Comparison of ENCODE assay signal across 28 cellular contexts in the genomic region with DNA sequence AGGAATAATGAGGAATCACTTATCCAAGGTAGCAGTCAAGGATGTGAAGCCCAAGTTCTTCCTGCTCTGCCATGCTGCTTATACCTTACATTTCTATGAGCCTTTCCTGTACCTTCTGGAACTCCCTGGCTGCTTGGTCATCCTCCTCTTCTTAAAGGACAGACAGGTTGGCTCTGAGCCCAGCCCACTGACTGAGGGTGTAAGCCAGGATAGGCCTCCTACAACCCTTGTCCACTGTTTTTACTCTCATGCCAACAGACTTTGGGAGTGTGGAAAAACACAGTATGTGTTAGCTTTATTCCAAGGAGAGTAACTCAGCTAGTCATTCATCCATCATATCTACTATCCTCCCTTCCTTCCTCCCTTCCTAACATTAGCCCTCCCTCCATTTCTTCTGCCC. TPM values are rescaled to one million over a fixed set of nuclear protein-coding genes. Genes with fewer than 3 reads are reported as not detected.
DNase-seq lines count a peak whose midpoint lies in the region; ATAC-seq and TF ChIP-seq lines count a peak whose summit lies in the region.
"Had no signal": no experiment of that assay in that cellular context is flagged by ENCODE, and none has a peak within 500 bp of the region (broad histone marks: within the 10 kb centered on the region; RNA-seq: fewer than 3 reads in every experiment).

No MANE protein-coding gene starts in this region.

- peak overlapping the region; percentile 11 for H2AFZ ChIP-seq in ACC112 (ENCODE audit: low read length, unreplicated experiment)

- no peak for ATAC-seq in GM18907 (IDR thresholded peaks at IDR 0.05; ENCODE audit: unreplicated experiment)
- ATAC-seq: left lobe of liver; naive thymus-derived CD4-positive, alpha-beta T cell; pancreas had no signal

- no peaks in the 10 kb centered on the region for H3K79me2 ChIP-seq in ACC112 (ENCODE audit: control insufficient read depth, insufficient read depth, low read length, unreplicated experiment)

- H3K9me3 ChIP-seq in esophagus squamous epithelium (no peaks in the 10 kb centered on the region), stomach (no peaks in the 10 kb centered on the region)
- H3K9me3 ChIP-seq: BLaER1 treated with 17β-estradiol and CSF1 and Interleukin-3, amounts not matched to agents 10 nM and 100 nM; Caco-2; pancreas; right lobe of liver had no signal

- H3K27ac ChIP-seq in ACC112 (ENCODE audit: low read depth, low read length) (no peak overlapping the region), esophagus squamous epithelium (peak overlapping the region in 3 of 4 donors; percentile 38 to 42 (median 41)), stomach (peak overlapping the region in 3 of 5 donors; percentile 30 to 44 (median 34))
- H3K27ac ChIP-seq: BLaER1 treated with 17β-estradiol and CSF1 and Interleukin-3, amounts not matched to agents 10 nM and 100 nM; pancreas; right lobe of liver; WERI-Rb-1 had no signal

- TF ChIP-seq CTCF in esophagus squamous epithelium (IDR thresholded peaks at IDR 0.05): no peak
- no peak for TF ChIP-seq CTCF in stomach (IDR thresholded peaks at IDR 0.05)

- H3K36me3 ChIP-seq in ACC112 (ENCODE audit: insufficient read depth, low read length) (no peaks in the 10 kb centered on the region), esophagus squamous epithelium (no peaks in the 10 kb centered on the region), stomach (peaks cover 0 to 11% (median 0%) of the 10 kb centered on the region in 4 donors)
- H3K36me3 ChIP-seq: BLaER1 treated with 17β-estradiol and CSF1 and Interleukin-3, amounts not matched to agents 10 nM and 100 nM; pancreas; right lobe of liver; WERI-Rb-1 had no signal

- no peak for TF ChIP-seq EP300 in stomach (IDR thresholded peaks at IDR 0.05)

- DNase-seq in RPMI7951 (ENCODE audit: low read depth) (peak; percentile 70), esophagus squamous epithelium (lab: John Stamatoyannopoulos, UW) (no peak), stomach (no peak), DMS153 (lab: John Stamatoyannopoulos, UW) (no peak), AG08395 (ENCODE audit: low spot score) (no peak), NOMO-1 treated with dmso at 0.1 percent for 144 hours (lab: John Stamatoyannopoulos, UW; ENCODE audit: unreplicated experiment) (no peak)
- DNase-seq: ACHN; activated CD4-positive, alpha-beta T cell treated with anti-CD3 and anti-CD28 coated beads, Interleukin-2, amount 10 ng/mL, durations not matched to agents 7 days and 5 days; activated naive CD4-positive, alpha-beta T cell treated with anti-CD3 and anti-CD28 coated beads for 36 hours; amygdala; Caco-2; central memory CD4-positive, alpha-beta T cell; DND-41; foreskin fibroblast; GOT3; KG1; naive thymus-derived CD4-positive, alpha-beta T cell; NCI-H69; pancreas; right lobe of liver; stimulated activated CD4-positive, alpha-beta T cell treated with anti-CD3 and anti-CD28 coated beads, Interleukin-4, amount 100 ng/mL, for 4 hours; stimulated activated naive CD4-positive, alpha-beta T cell treated with Interleukin-2 at 50 U/mL for 16 hours; WERI-Rb-1 had no signal

- no peak for TF ChIP-seq POLR2A in esophagus squamous epithelium (IDR thresholded peaks at IDR 0.05)
- no peak for TF ChIP-seq POLR2A in stomach (IDR thresholded peaks at IDR 0.05)

- H3K4me1 ChIP-seq in ACC112 (ENCODE audit: control insufficient read depth, insufficient read depth, low read length, unreplicated experiment) (peaks cover 6% of the 10 kb centered on the region), esophagus squamous epithelium (peaks cover 0 to 71% (median 32%) of the 10 kb centered on the region in 3 donors), stomach (peaks cover 8 to 61% (median 35%) of the 10 kb centered on the region in 4 donors)
- H3K4me1 ChIP-seq: pancreas, right lobe of liver had no signal

- H3K27me3 ChIP-seq in ACC112 (ENCODE audit: insufficient read depth, low read length): no peaks in the 10 kb centered on the region
- H3K27me3 ChIP-seq in esophagus squamous epithelium: no peaks in the 10 kb centered on the region
- no peaks in the 10 kb centered on the region for H3K27me3 ChIP-seq in stomach
- H3K27me3 ChIP-seq: BLaER1 treated with 17β-estradiol and CSF1 and Interleukin-3, amounts not matched to agents 10 nM and 100 nM; pancreas; right lobe of liver had no signal

- H3K4me3 ChIP-seq in ACC112 (ENCODE audit: low read depth, low read length): no peak overlapping the region
- H3K4me3 ChIP-seq in esophagus squamous epithelium: no peak overlapping the region
- no peak overlapping the region for H3K4me3 ChIP-seq in stomach
- H3K4me3 ChIP-seq: BLaER1 treated with 17β-estradiol and CSF1 and Interleukin-3, amounts not matched to agents 10 nM and 100 nM; pancreas; right lobe of liver had no signal

- intact Hi-C loops in esophagus squamous epithelium (cut with DNase I): no loop called here
- intact Hi-C loops in stomach (cut with DNase I; ENCODE audit: low total_unique reads): no loop called here

RNA-seq across cellular contexts. Expression of a gene that starts 47.5 kb away (rescaled TPM):
- total RNA-seq in RPMI7951 (2014; rRNA removed; shearing (Covaris generic)): 15.4 and 23.8 TPM in 2 replicates
- total RNA-seq in esophagus squamous epithelium (10 to 100 TPM in 2 of 4 donors, 1 to 10 TPM in 2; 3.5 to 48.4 (median 9.9) TPM), stomach (10 to 100 TPM; 24.6 to 60.7 (median 40.3) TPM)
- polyA plus RNA-seq in stomach: 10 to 100 TPM; 12.7 to 17.2 (median 17.1) TPM
- total RNA-seq: activated CD4-positive, alpha-beta T cell treated with anti-CD3 and anti-CD28 coated beads, Interleukin-2, amount 10 ng/mL, durations not matched to agents 7 days and 5 days; activated naive CD4-positive, alpha-beta T cell treated with anti-CD3 and anti-CD28 coated beads for 36 hours; T-helper 2 cell treated with Interferon-gamma antibody and Interleukin-4, amounts not matched to agents 100 ng/mL and 5 ng/mL, for 36 hours had no signal
- polyA plus RNA-seq: naive thymus-derived CD4-positive, alpha-beta T cell had no signal
